In the genomic region with DNA sequence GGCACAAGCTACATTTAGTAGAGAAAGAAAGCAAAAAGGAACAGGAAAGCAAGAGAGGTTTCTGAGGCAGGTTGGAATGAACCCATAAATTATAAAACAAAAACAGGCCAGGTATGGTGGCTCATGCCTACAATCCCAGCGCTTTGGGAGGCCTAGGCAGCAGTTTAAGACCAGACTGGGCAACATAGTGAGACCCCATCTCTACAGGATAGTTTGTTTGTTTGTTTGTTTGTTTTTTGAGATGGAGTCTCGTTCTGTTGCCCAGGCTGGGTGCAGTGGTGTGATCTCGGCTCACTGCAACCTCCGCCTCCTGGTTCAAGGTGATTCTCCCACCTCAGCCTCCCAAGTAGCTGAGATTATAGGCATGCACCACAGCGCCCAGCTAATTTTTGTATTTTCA, we compare ENCODE assay signal across 7 cellular contexts.
"Had no signal": no experiment of that assay in that cellular context is flagged by ENCODE, and none has a peak within 500 bp of the region (broad histone marks: within the 10 kb centered on the region; RNA-seq: fewer than 3 reads in every experiment).

No MANE protein-coding gene starts in this region.

- H3K27ac Mint-ChIP-seq: IgD-negative memory B cell had no signal

- H3K27ac ChIP-seq: HL-60, KMS-11 had no signal

- FAIRE-seq: HTR-8/SVneo had no signal

- H3K27me3 Mint-ChIP-seq: IgD-negative memory B cell had no signal

- DNase-seq: IMR-90, KBM-7, KG1 had no signal

- H3K4me2 ChIP-seq: KMS-11 had no signal

- H3K9ac ChIP-seq: KMS-11 had no signal
